Comparison of ENCODE assay signal across 1 cellular context in the genomic region with DNA sequence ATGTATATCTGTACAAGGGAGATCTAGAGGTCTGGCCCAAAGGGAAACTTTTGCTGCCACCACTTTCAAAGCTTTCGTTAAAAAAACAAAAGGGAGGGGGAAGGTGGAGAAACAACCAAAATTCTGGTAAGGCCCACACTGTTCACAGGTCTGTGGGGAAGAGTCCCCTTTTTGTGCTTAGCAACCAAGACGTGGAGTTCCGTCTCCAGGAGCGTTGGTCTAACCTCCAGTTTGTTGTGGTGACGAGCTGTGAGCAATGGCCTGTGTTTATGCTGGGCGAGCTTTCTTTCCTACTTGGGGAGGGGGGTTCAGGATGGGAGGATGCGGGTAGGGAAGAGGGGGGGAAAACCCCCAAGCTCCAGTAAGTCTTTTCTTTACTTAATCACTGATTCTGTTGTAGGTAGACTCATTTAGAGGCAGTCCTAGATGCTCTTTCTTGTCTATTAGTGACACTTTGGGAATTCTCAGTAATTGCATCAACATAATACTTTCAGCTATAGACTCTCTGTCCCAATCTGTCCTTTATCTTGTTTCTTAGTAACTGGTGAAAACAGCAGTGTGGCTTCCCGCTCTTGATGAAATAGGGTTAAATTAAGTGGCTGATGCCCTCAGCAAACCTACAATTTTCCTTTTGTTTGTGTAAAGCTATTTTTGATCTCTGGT.
TF ChIP-seq lines count a peak whose summit lies in the region.

No MANE protein-coding gene starts in this region.

TF ChIP-seq in K562, 482 proteins besides CTCF, POLR2A, EP300 and RAD21 (continued from another document and continues in another):
- TF ChIP-seq, protein P1, sequence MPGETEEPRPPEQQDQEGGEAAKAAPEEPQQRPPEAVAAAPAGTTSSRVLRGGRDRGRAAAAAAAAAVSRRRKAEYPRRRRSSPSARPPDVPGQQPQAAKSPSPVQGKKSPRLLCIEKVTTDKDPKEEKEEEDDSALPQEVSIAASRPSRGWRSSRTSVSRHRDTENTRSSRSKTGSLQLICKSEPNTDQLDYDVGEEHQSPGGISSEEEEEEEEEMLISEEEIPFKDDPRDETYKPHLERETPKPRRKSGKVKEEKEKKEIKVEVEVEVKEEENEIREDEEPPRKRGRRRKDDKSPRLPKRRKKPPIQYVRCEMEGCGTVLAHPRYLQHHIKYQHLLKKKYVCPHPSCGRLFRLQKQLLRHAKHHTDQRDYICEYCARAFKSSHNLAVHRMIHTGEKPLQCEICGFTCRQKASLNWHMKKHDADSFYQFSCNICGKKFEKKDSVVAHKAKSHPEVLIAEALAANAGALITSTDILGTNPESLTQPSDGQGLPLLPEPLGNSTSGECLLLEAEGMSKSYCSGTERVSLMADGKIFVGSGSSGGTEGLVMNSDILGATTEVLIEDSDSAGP (CRISPR knock-in tag; IDR thresholded peaks at IDR 0.05), result no peak
- TF ChIP-seq, protein P2, sequence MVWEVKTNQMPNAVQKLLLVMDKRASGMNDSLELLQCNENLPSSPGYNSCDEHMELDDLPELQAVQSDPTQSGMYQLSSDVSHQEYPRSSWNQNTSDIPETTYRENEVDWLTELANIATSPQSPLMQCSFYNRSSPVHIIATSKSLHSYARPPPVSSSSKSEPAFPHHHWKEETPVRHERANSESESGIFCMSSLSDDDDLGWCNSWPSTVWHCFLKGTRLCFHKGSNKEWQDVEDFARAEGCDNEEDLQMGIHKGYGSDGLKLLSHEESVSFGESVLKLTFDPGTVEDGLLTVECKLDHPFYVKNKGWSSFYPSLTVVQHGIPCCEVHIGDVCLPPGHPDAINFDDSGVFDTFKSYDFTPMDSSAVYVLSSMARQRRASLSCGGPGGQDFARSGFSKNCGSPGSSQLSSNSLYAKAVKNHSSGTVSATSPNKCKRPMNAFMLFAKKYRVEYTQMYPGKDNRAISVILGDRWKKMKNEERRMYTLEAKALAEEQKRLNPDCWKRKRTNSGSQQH (CRISPR knock-in tag; IDR thresholded peaks at IDR 0.05), result peak; percentile 37; the same call in 1 of the 2 replicates
- TF ChIP-seq HNRNPH1 (optimal IDR thresholded peaks at IDR 0.05; ENCODE audit: low read depth, low read length) (no peak), IFI16 (CRISPR knock-in tag; IDR thresholded peaks at IDR 0.05) (no peak), SPI1 (IDR thresholded peaks at IDR 0.05; ENCODE audit: borderline replicate concordance, low read depth, low read length) (no peak), FOS (IDR thresholded peaks at IDR 0.05; ENCODE audit: extremely low read depth, insufficient read length) (no peak), ZNF586 (CRISPR knock-in tag; conservative IDR thresholded peaks at IDR 0.05) (no peak), GABPA (tag; conservative IDR thresholded peaks at IDR 0.05; ENCODE audit: low read depth) (no peak), GABPB2 (CRISPR knock-in tag; conservative IDR thresholded peaks at IDR 0.05) (no peak), ZNF354B (CRISPR knock-in tag; IDR thresholded peaks at IDR 0.05) (no peak), NCOA2 (IDR thresholded peaks at IDR 0.05; ENCODE audit: partially characterized antibody in 2 of 2) (no peak), SNRNP70 (optimal IDR thresholded peaks at IDR 0.05; ENCODE audit: low read depth, low read length) (no peak), TEAD2 (tag; IDR thresholded peaks at IDR 0.05) (no peak), NRF1 (conservative IDR thresholded peaks at IDR 0.05 in 1 of 2, IDR thresholded peaks at IDR 0.05 in 1 of 2) (no peak), POLR3A (IDR thresholded peaks at IDR 0.05; ENCODE audit: borderline replicate concordance, extremely low read depth, insufficient read depth, insufficient read length) (no peak), ZFP1 (CRISPR knock-in tag; IDR thresholded peaks at IDR 0.05) (no peak), SLC30A9 (CRISPR knock-in tag; IDR thresholded peaks at IDR 0.05) (no peak), ZNF12 (CRISPR knock-in tag; IDR thresholded peaks at IDR 0.05) (no peak), ZNF384 (IDR thresholded peaks at IDR 0.05; ENCODE audit: low read depth, low read length) (no peak), SREBF1 (IDR thresholded peaks at IDR 0.05; ENCODE audit: borderline replicate concordance, low read depth, low read length) (no peak), DDX20 (tag; IDR thresholded peaks at IDR 0.05; ENCODE audit: low read depth) (no peak), ZNF253 (CRISPR knock-in tag; conservative IDR thresholded peaks at IDR 0.05) (no peak), ZNF717 (CRISPR knock-in tag; IDR thresholded peaks at IDR 0.05) (no peak), ADNP (tag; IDR thresholded peaks at IDR 0.05) (no peak), MXI1 (IDR thresholded peaks at IDR 0.05; ENCODE audit: low read depth, low read length) (peak; percentile 75), CEBPG (CRISPR knock-in tag; IDR thresholded peaks at IDR 0.05) (0 out of 2 replicates have a peak, but pooled peaks have one; percentile 30), CEBPG (tag; conservative IDR thresholded peaks at IDR 0.05 in 1 of 2, IDR thresholded peaks at IDR 0.05 in 1 of 2) (peak; percentile 59 to 77), HNRNPUL1 (IDR thresholded peaks at IDR 0.05; ENCODE audit: low read length) (no peak)
- TF ChIP-seq, protein P3, sequence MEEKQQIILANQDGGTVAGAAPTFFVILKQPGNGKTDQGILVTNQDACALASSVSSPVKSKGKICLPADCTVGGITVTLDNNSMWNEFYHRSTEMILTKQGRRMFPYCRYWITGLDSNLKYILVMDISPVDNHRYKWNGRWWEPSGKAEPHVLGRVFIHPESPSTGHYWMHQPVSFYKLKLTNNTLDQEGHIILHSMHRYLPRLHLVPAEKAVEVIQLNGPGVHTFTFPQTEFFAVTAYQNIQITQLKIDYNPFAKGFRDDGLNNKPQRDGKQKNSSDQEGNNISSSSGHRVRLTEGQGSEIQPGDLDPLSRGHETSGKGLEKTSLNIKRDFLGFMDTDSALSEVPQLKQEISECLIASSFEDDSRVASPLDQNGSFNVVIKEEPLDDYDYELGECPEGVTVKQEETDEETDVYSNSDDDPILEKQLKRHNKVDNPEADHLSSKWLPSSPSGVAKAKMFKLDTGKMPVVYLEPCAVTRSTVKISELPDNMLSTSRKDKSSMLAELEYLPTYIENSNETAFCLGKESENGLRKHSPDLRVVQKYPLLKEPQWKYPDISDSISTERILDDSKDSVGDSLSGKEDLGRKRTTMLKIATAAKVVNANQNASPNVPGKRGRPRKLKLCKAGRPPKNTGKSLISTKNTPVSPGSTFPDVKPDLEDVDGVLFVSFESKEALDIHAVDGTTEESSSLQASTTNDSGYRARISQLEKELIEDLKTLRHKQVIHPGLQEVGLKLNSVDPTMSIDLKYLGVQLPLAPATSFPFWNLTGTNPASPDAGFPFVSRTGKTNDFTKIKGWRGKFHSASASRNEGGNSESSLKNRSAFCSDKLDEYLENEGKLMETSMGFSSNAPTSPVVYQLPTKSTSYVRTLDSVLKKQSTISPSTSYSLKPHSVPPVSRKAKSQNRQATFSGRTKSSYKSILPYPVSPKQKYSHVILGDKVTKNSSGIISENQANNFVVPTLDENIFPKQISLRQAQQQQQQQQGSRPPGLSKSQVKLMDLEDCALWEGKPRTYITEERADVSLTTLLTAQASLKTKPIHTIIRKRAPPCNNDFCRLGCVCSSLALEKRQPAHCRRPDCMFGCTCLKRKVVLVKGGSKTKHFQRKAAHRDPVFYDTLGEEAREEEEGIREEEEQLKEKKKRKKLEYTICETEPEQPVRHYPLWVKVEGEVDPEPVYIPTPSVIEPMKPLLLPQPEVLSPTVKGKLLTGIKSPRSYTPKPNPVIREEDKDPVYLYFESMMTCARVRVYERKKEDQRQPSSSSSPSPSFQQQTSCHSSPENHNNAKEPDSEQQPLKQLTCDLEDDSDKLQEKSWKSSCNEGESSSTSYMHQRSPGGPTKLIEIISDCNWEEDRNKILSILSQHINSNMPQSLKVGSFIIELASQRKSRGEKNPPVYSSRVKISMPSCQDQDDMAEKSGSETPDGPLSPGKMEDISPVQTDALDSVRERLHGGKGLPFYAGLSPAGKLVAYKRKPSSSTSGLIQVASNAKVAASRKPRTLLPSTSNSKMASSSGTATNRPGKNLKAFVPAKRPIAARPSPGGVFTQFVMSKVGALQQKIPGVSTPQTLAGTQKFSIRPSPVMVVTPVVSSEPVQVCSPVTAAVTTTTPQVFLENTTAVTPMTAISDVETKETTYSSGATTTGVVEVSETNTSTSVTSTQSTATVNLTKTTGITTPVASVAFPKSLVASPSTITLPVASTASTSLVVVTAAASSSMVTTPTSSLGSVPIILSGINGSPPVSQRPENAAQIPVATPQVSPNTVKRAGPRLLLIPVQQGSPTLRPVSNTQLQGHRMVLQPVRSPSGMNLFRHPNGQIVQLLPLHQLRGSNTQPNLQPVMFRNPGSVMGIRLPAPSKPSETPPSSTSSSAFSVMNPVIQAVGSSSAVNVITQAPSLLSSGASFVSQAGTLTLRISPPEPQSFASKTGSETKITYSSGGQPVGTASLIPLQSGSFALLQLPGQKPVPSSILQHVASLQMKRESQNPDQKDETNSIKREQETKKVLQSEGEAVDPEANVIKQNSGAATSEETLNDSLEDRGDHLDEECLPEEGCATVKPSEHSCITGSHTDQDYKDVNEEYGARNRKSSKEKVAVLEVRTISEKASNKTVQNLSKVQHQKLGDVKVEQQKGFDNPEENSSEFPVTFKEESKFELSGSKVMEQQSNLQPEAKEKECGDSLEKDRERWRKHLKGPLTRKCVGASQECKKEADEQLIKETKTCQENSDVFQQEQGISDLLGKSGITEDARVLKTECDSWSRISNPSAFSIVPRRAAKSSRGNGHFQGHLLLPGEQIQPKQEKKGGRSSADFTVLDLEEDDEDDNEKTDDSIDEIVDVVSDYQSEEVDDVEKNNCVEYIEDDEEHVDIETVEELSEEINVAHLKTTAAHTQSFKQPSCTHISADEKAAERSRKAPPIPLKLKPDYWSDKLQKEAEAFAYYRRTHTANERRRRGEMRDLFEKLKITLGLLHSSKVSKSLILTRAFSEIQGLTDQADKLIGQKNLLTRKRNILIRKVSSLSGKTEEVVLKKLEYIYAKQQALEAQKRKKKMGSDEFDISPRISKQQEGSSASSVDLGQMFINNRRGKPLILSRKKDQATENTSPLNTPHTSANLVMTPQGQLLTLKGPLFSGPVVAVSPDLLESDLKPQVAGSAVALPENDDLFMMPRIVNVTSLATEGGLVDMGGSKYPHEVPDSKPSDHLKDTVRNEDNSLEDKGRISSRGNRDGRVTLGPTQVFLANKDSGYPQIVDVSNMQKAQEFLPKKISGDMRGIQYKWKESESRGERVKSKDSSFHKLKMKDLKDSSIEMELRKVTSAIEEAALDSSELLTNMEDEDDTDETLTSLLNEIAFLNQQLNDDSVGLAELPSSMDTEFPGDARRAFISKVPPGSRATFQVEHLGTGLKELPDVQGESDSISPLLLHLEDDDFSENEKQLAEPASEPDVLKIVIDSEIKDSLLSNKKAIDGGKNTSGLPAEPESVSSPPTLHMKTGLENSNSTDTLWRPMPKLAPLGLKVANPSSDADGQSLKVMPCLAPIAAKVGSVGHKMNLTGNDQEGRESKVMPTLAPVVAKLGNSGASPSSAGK (IDR thresholded peaks at IDR 0.05), result no peak
- TF ChIP-seq, protein P4, sequence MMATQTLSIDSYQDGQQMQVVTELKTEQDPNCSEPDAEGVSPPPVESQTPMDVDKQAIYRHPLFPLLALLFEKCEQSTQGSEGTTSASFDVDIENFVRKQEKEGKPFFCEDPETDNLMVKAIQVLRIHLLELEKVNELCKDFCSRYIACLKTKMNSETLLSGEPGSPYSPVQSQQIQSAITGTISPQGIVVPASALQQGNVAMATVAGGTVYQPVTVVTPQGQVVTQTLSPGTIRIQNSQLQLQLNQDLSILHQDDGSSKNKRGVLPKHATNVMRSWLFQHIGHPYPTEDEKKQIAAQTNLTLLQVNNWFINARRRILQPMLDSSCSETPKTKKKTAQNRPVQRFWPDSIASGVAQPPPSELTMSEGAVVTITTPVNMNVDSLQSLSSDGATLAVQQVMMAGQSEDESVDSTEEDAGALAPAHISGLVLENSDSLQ (IDR thresholded peaks at IDR 0.05), result peak; percentile 29; the same call in 1 of the 2 replicates
- TF ChIP-seq, protein P5, sequence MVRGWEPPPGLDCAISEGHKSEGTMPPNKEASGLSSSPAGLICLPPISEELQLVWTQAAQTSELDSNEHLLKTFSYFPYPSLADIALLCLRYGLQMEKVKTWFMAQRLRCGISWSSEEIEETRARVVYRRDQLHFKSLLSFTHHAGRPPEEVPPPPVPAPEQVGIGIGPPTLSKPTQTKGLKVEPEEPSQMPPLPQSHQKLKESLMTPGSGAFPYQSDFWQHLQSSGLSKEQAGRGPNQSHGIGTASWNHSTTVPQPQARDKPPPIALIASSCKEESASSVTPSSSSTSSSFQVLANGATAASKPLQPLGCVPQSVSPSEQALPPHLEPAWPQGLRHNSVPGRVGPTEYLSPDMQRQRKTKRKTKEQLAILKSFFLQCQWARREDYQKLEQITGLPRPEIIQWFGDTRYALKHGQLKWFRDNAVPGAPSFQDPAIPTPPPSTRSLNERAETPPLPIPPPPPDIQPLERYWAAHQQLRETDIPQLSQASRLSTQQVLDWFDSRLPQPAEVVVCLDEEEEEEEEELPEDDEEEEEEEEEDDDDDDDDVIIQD (CRISPR knock-in tag; IDR thresholded peaks at IDR 0.05), result no peak
- TF ChIP-seq, protein P6, sequence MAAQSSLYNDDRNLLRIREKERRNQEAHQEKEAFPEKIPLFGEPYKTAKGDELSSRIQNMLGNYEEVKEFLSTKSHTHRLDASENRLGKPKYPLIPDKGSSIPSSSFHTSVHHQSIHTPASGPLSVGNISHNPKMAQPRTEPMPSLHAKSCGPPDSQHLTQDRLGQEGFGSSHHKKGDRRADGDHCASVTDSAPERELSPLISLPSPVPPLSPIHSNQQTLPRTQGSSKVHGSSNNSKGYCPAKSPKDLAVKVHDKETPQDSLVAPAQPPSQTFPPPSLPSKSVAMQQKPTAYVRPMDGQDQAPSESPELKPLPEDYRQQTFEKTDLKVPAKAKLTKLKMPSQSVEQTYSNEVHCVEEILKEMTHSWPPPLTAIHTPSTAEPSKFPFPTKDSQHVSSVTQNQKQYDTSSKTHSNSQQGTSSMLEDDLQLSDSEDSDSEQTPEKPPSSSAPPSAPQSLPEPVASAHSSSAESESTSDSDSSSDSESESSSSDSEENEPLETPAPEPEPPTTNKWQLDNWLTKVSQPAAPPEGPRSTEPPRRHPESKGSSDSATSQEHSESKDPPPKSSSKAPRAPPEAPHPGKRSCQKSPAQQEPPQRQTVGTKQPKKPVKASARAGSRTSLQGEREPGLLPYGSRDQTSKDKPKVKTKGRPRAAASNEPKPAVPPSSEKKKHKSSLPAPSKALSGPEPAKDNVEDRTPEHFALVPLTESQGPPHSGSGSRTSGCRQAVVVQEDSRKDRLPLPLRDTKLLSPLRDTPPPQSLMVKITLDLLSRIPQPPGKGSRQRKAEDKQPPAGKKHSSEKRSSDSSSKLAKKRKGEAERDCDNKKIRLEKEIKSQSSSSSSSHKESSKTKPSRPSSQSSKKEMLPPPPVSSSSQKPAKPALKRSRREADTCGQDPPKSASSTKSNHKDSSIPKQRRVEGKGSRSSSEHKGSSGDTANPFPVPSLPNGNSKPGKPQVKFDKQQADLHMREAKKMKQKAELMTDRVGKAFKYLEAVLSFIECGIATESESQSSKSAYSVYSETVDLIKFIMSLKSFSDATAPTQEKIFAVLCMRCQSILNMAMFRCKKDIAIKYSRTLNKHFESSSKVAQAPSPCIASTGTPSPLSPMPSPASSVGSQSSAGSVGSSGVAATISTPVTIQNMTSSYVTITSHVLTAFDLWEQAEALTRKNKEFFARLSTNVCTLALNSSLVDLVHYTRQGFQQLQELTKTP (IDR thresholded peaks at IDR 0.05; ENCODE audit: low read depth in 1 of 2, partially characterized antibody in 2 of 2), result peak in 1 of 2 experiments; percentile 7
